ENCODE assay signal across 26 cellular contexts in the genomic region with DNA sequence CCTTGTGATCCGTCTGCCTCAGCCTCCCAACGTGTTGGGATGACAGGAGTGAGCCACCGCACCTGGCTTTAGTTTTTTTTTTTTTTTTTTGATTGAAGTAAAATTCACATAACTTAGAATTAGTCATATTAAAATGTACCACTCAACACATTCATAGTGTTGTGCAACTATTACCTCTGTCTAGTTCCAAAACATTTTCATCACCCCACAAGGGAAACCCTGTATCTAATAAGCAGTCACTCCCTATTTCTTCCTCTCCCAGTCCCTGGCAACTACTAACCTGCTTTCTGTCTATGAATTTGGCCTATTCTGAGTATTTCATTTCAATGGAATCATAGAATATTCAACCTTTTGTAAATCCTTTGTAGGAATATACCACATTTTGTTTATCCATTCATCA.
DNase-seq lines count a peak whose midpoint lies in the region; ATAC-seq, FAIRE-seq and TF ChIP-seq lines count a peak whose summit lies in the region.
"Had no signal": no experiment of that assay in that cellular context is flagged by ENCODE, and none has a peak within 500 bp of the region (broad histone marks: within the 10 kb centered on the region; RNA-seq: fewer than 3 reads in every experiment).

No MANE protein-coding gene starts in this region.

- WGBS in IMR-90 (ENCODE audit: extremely low coverage in 2 of 2, insufficient read length in 1 of 2), 2 experiments, result no CpG with 5 or more reads among the region's 3 CpGs

- H3K4me1 ChIP-seq in IMR-90 (ENCODE audit: control insufficient read depth, insufficient read depth, low read length), result peaks cover 2% of the 10 kb centered on the region; the same call in 1 of the 2 replicates
- peaks cover 5% of the 10 kb centered on the region for H3K4me1 ChIP-seq in keratinocyte (ENCODE audit: control insufficient read depth, extremely low read depth, insufficient read depth, low read length)
- H3K4me1 ChIP-seq: testis had no signal

- POLR2A ChIA-PET in IMR-90 (lab: Charles Lee; ENCODE audit: unreplicated experiment), result no interaction called here

- H3K27ac ChIP-seq in IMR-90 (ENCODE audit: insufficient read depth, low read length) (no peak overlapping the region), keratinocyte (ENCODE audit: control insufficient read depth, insufficient read depth, low read length) (peak overlapping the region; percentile 49)
- H3K27ac ChIP-seq: dorsolateral prefrontal cortex, HL-60, testis had no signal

- H2BK5ac ChIP-seq in IMR-90 (ENCODE audit: low read depth, low read length, poor library complexity, severe bottlenecking), result no peak overlapping the region

- H3K4me3 ChIP-seq in IMR-90 (ENCODE audit: insufficient read depth, low read depth, low read length) (no peak overlapping the region), epithelial cell of esophagus (ENCODE audit: low read length) (no peak overlapping the region), keratinocyte (ENCODE audit: control insufficient read depth in 2 of 3, extremely low read depth in 1 of 3, insufficient read depth in 2 of 3, low read depth in 1 of 3, low read length in 3 of 3) (no peak overlapping the region)
- H3K4me3 ChIP-seq: dorsolateral prefrontal cortex, esophagus muscularis mucosa, testis had no signal

- no peak overlapping the region for H2BK20ac ChIP-seq in IMR-90 (ENCODE audit: low read depth, low read length)

- 0 out of 2 replicates have a peak, but pooled peaks cover 3% of the 10 kb centered on the region for H3K9me1 ChIP-seq in IMR-90 (ENCODE audit: insufficient read depth, low read length)
- no peaks in the 10 kb centered on the region for H3K9me1 ChIP-seq in keratinocyte (ENCODE audit: control insufficient read depth, extremely low read depth, insufficient read depth, low read length)

- H3K9ac ChIP-seq in IMR-90 (ENCODE audit: low read depth, low read length) (no peak overlapping the region), keratinocyte (ENCODE audit: control insufficient read depth, extremely low read depth, insufficient read depth, low read length) (no peak overlapping the region)

- TF ChIP-seq POLR2A in IMR-90 (IDR thresholded peaks at IDR 0.05; ENCODE audit: low read depth, low read length), result no peak

- H3K56ac ChIP-seq in IMR-90 (ENCODE audit: extremely low read depth, insufficient read depth, low read length), result no peak overlapping the region

- H3K79me1 ChIP-seq in IMR-90 (ENCODE audit: low read depth in 1 of 2, low read length in 2 of 2), result peaks cover 17 to 28% of the 10 kb centered on the region in 2 experiments

- H2BK120ac ChIP-seq in IMR-90 (ENCODE audit: low read depth, low read length), result no peak overlapping the region

- BruUV-seq in IMR-90 (replicated peaks; lab: Mats Ljungman, UMichigan), result no TSS peak

- H3K23ac ChIP-seq in IMR-90 (ENCODE audit: low read depth, low read length), result no peak overlapping the region

- no peaks in the 10 kb centered on the region for H3K79me2 ChIP-seq in keratinocyte (ENCODE audit: control insufficient read depth, insufficient read depth, low read length)

- H2AK9ac ChIP-seq in IMR-90 (replicated peaks; ENCODE audit: low read depth, low read length, poor library complexity), result no peak overlapping the region

- H4K20me1 ChIP-seq in IMR-90 (ENCODE audit: insufficient read depth, low read length) (no peaks in the 10 kb centered on the region), keratinocyte (ENCODE audit: control insufficient read depth, extremely low read depth, insufficient read depth, low read length) (no peaks in the 10 kb centered on the region)

- H4K8ac ChIP-seq in IMR-90 (ENCODE audit: low read depth in 2 of 2, low read length in 2 of 2), result no peak overlapping the region

- H3K4me2 ChIP-seq in IMR-90 (ENCODE audit: low read depth, low read length) (no peak overlapping the region), keratinocyte (ENCODE audit: control insufficient read depth, extremely low read depth, insufficient read depth, low read depth, low read length) (no peak overlapping the region)

- no peak overlapping the region for H2BK15ac ChIP-seq in IMR-90 (ENCODE audit: low read depth, low read length)

- CTCF ChIA-PET in IMR-90 (lab: Yijun Ruan, JAX), result interaction anchor here (0.6 kb wide), 1 partner anchor 1086 kb away, joined by 6 read pairs; no protein-coding TSS in a partner anchor

- H4K5ac ChIP-seq in IMR-90 (ENCODE audit: low read depth, low read length), result no peak overlapping the region

- no peak overlapping the region for H3K4ac ChIP-seq in IMR-90 (ENCODE audit: low read depth, low read length)

- TF ChIP-seq CTCF in D721Med (IDR thresholded peaks at IDR 0.05; ENCODE audit: insufficient read depth, missing control alignments) (no peak), IMR-90 (conservative IDR thresholded peaks at IDR 0.05; ENCODE audit: low read depth, low read length) (no peak), epithelial cell of esophagus (IDR thresholded peaks at IDR 0.05; ENCODE audit: insufficient read depth, low read depth, low read length, missing control alignments) (no peak), keratinocyte (optimal IDR thresholded peaks at IDR 0.05 in 1 of 3, IDR thresholded peaks at IDR 0.05 in 1 of 3, conservative IDR thresholded peaks at IDR 0.05 in 1 of 3; ENCODE audit: extremely low read depth in 1 of 3, insufficient read depth in 2 of 3, low read length in 3 of 3) (no peak)

- TF ChIP-seq RAD21 in IMR-90 (IDR thresholded peaks at IDR 0.05; ENCODE audit: low read length), result no peak

- H2AK5ac ChIP-seq in IMR-90 (ENCODE audit: low read depth, low read length), result no peak overlapping the region

- intact Hi-C loops in IMR-90 (cut with micrococcal nuclease), result no loop called here

- H3K14ac ChIP-seq in IMR-90 (replicated peaks; ENCODE audit: low read depth, low read length), result no peak overlapping the region

- DNase-seq in D721Med (ENCODE audit: insufficient read length, low spot score) (no peak), IMR-90 (peak; percentile 28), epithelial cell of esophagus (ENCODE audit: low read depth) (peak; percentile 78), keratinocyte (ENCODE audit: low read depth, low spot score) (peak; percentile 9), NCI-H146 treated with DMSO at 0.1 percent for 48 hours (lab: John Stamatoyannopoulos, UW; ENCODE audit: unreplicated experiment) (no peak), germinal center (ENCODE audit: low spot score) (no peak), COR-L47 (lab: John Stamatoyannopoulos, UW) (no peak), NCI-H345 (lab: John Stamatoyannopoulos, UW) (no peak)
- DNase-seq: activated CD4-positive, alpha-beta T cell treated with anti-CD3 and anti-CD28 coated beads for 36 hours; activated CD8-positive, alpha-beta memory T cell treated with anti-CD3 and anti-CD28 coated beads, Interleukin-2, amount 10 ng/mL, durations not matched to agents 7 days and 5 days; activated naive CD8-positive, alpha-beta T cell treated with anti-CD3 and anti-CD28 coated beads, Interleukin-2, amount 10 ng/mL, durations not matched to agents 7 days and 5 days; CD4-positive, alpha-beta T cell; DMS53; dorsolateral prefrontal cortex; kidney glomerular epithelial cell; NCI-H1048; NCI-H524; stimulated activated CD4-positive, alpha-beta T cell treated with anti-CD3 and anti-CD28 coated beads, Interleukin-15, amount 100 ng/mL, for 24 hours; SW 1271; testis had no signal

- H3K36me3 ChIP-seq in IMR-90 (ENCODE audit: control insufficient read depth, insufficient read depth, low read length) (peaks cover 5% of the 10 kb centered on the region; the same call in 1 of the 2 replicates), keratinocyte (ENCODE audit: control insufficient read depth in 2 of 2, extremely low read depth in 1 of 2, insufficient read depth in 2 of 2, low read length in 2 of 2) (peaks cover 0 to 4% of the 10 kb centered on the region in 2 experiments)

- H3K18ac ChIP-seq in IMR-90 (ENCODE audit: low read depth, low read length), result no peak overlapping the region

- no peak for ATAC-seq in IMR-90 (ENCODE audit: low read depth)
- ATAC-seq: activated CD4-positive, alpha-beta T cell treated with anti-CD3 and anti-CD28 coated beads for 36 hours; activated CD8-positive, alpha-beta memory T cell treated with anti-CD3 and anti-CD28 coated beads, Interleukin-2, amount 10 ng/mL, durations not matched to agents 7 days and 5 days; activated T-helper 17 cell treated with anti-CD3 and anti-CD28 coated beads, Interleukin-2, amount 50 U/mL, for 72 hours; HCT116; stimulated activated memory B cell treated with anti-CD40 and anti-IgM and Interleukin-4, amounts not matched to agents 10 μg/mL and 1 μg/mL and 100 μg/mL, for 72 hours had no signal

- H3K9me3 ChIP-seq in IMR-90 (ENCODE audit: control insufficient read depth, insufficient read depth, low read length) (no peaks in the 10 kb centered on the region), keratinocyte (ENCODE audit: control insufficient read depth, low read depth, low read length) (no peaks in the 10 kb centered on the region)
- H3K9me3 ChIP-seq: esophagus muscularis mucosa, testis had no signal

- H4K91ac ChIP-seq in IMR-90 (ENCODE audit: insufficient read depth, low read depth, low read length), result no peak overlapping the region

- FAIRE-seq in D721Med (lab: Jason Lieb, UNC) (peak; percentile 32), keratinocyte (lab: Jason Lieb, UNC) (peak; percentile 63)
- FAIRE-seq: TTC549 had no signal

- in situ Hi-C loops in IMR-90 (cut with MboI; ENCODE audit: low sequenced_read_pairs), result no loop called here

- H3K27me3 ChIP-seq in IMR-90 (ENCODE audit: control insufficient read depth, insufficient read depth, low read length) (no peaks in the 10 kb centered on the region), keratinocyte (ENCODE audit: control insufficient read depth, extremely low read depth, insufficient read depth, low read length) (no peaks in the 10 kb centered on the region)
- H3K27me3 ChIP-seq: dorsolateral prefrontal cortex, esophagus muscularis mucosa, testis had no signal

- no peak overlapping the region for H2AFZ ChIP-seq in IMR-90 (replicated peaks; ENCODE audit: low read length, poor library complexity)
- H2AFZ ChIP-seq in keratinocyte (ENCODE audit: control insufficient read depth, low read length), result no peak overlapping the region

- dilution Hi-C loops in IMR-90 (cut with HindIII; ENCODE audit: low sequenced_read_pairs, unreplicated experiment) (no loop called here), keratinocyte (cut with MboI; ENCODE audit: extremely low pct_ligation_motif_present, low sequenced_read_pairs) (no loop called here)

TF ChIP-seq in IMR-90, 13 proteins besides CTCF, POLR2A, EP300 and RAD21:
- TF ChIP-seq USF2 (IDR thresholded peaks at IDR 0.05; ENCODE audit: low read depth, low read length), result no peak
- peak; percentile 81 for TF ChIP-seq CEBPB (IDR thresholded peaks at IDR 0.05; ENCODE audit: low read depth, low read length)
- TF ChIP-seq BHLHE40 (IDR thresholded peaks at IDR 0.05; ENCODE audit: low read depth, low read length), result no peak

Comparison
In these comparisons a context has a peak if more than half of its experiments do, and no peak if none do; other contexts are left out.
1. DNase-seq: peak in IMR-90 (single experiment), epithelial cell of esophagus (single experiment) and keratinocyte (single experiment); none in D721Med (single experiment), NCI-H146 treated with DMSO at 0.1 percent for 48 hours (single experiment), germinal center (single experiment), COR-L47 (single experiment) and NCI-H345 (single experiment).